In the genomic region with DNA sequence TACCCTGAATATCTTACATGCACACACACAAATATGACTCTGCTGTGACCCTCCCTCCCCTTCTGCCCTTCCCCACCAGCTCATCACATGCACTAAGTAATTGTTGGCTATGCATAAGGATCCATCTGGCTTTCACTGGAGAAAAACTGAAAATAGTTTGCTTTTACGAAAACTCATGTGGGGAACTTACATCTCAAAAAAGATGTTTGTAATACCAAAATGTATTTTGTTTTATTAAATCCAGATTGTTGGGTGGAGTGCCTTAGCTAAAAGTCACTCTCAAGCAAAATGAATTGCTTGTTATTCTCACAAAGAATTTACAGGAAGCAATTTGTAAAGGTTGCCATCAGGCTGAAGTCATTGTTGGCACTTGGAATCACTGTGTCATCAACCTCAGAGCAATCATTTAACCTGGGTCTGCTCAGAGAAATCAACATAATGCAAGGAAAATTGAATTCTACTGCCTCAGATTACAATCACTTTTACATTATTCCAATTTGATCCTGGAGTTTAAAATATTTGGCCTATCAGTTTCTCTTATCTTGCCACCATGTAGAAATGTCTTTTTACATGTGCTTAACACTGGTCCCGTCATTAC, we compare ENCODE assay signal across 17 cellular contexts.
DNase-seq lines count a peak whose midpoint lies in the region; ATAC-seq and TF ChIP-seq lines count a peak whose summit lies in the region.
"Had no signal": no experiment of that assay in that cellular context is flagged by ENCODE, and none has a peak within 500 bp of the region (broad histone marks: within the 10 kb centered on the region; RNA-seq: fewer than 3 reads in every experiment).

No MANE protein-coding gene starts in this region.

- TF ChIP-seq EP300 in gastroesophageal sphincter (IDR thresholded peaks at IDR 0.05), result no peak
- TF ChIP-seq EP300 in suprapubic skin (IDR thresholded peaks at IDR 0.05), result no peak

- H3K4me1 ChIP-seq in breast epithelium (no peaks in the 10 kb centered on the region), gastroesophageal sphincter (peaks cover 0 to 17% (median 0%) of the 10 kb centered on the region in 3 donors), suprapubic skin (peaks cover 13% of the 10 kb centered on the region), A673 (ENCODE audit: insufficient read depth, low read length, poor library complexity, severe bottlenecking) (no peaks in the 10 kb centered on the region)

- H3K27ac ChIP-seq in breast epithelium (peak overlapping the region; percentile 8 to 27), gastroesophageal sphincter (peak overlapping the region in 2 of 4 donors; percentile 16 to 32), suprapubic skin (peak overlapping the region; percentile 37), brain microvascular endothelial cell (no peak overlapping the region), A673 (ENCODE audit: low read depth, low read length, poor library complexity, severe bottlenecking) (no peak overlapping the region)
- H3K27ac ChIP-seq: PC-9 had no signal

- peak; percentile 36 for ATAC-seq in gastroesophageal sphincter
- ATAC-seq: A549 had no signal

- H3K36me3 Mint-ChIP-seq in MCF 10A (ENCODE audit: insufficient read depth, unreplicated experiment), result no peaks in the 10 kb centered on the region

- CTCF ChIA-PET in MCF 10A (lab: Yijun Ruan, JAX) (interaction anchor here (0.6 kb wide), 2 partner anchors 19 to 130 kb away, joined by 3 to 4 read pairs; no protein-coding TSS in a partner anchor), A673 (lab: Charles Lee) (no interaction called here)

- H3K27me3 ChIP-seq in breast epithelium (no peaks in the 10 kb centered on the region), gastroesophageal sphincter (no peaks in the 10 kb centered on the region), suprapubic skin (no peaks in the 10 kb centered on the region), brain microvascular endothelial cell (replicated peaks) (no peaks in the 10 kb centered on the region), A673 (replicated peaks; ENCODE audit: insufficient read depth, low read depth, low read length, poor library complexity) (no peaks in the 10 kb centered on the region)
- H3K27me3 ChIP-seq: esophagus muscularis mucosa had no signal

- H3K36me3 ChIP-seq in breast epithelium (no peaks in the 10 kb centered on the region), gastroesophageal sphincter (no peaks in the 10 kb centered on the region), suprapubic skin (no peaks in the 10 kb centered on the region), brain microvascular endothelial cell (replicated peaks) (no peaks in the 10 kb centered on the region), A673 (ENCODE audit: insufficient read depth, low read length, poor library complexity, severe bottlenecking) (no peaks in the 10 kb centered on the region)
- H3K36me3 ChIP-seq: esophagus muscularis mucosa had no signal

- intact Hi-C loops in breast epithelium (cut with DNase I; ENCODE audit: low total_unique reads), result no loop called here
- intact Hi-C loops in MCF 10A (cut with micrococcal nuclease), result no loop called here
- intact Hi-C loops in A673 (cut with micrococcal nuclease; ENCODE audit: unreplicated experiment), result no loop called here

- H3K4me3 ChIP-seq in breast epithelium, result no peak overlapping the region
- no peak overlapping the region for H3K4me3 ChIP-seq in gastroesophageal sphincter
- H3K4me3 ChIP-seq in suprapubic skin, result no peak overlapping the region
- H3K4me3 ChIP-seq in brain microvascular endothelial cell (ENCODE audit: low read depth, low read length), result no peak overlapping the region
- no peak overlapping the region for H3K4me3 ChIP-seq in A673 (ENCODE audit: low read depth, low read length, poor library complexity, severe bottlenecking)
- H3K4me3 ChIP-seq: A549, esophagus muscularis mucosa, PC-9 had no signal

- no peak overlapping the region for H3K4me3 Mint-ChIP-seq in MCF 10A (ENCODE audit: unreplicated experiment)
- H3K4me3 Mint-ChIP-seq: IgD-negative memory B cell had no signal

- POLR2A ChIA-PET in MCF 10A (lab: Yijun Ruan, JAX), result interaction anchor here (1.0 to 1.3 kb wide), 2 partner anchors 9 to 18 kb away, joined by 3 to 4 read pairs; no protein-coding TSS in a partner anchor
- POLR2A ChIA-PET in A673 (lab: Charles Lee; ENCODE audit: low non-redundant PET), result no interaction called here

- WGBS in gastroesophageal sphincter (ENCODE audit: low coverage in 1 of 2), 2 donors, result 28 to 38% methylated on average over 2 of the region's 2 CpGs
- WGBS in suprapubic skin, result 46% methylated on average over 2 of the region's 2 CpGs

- BruUV-seq in MCF 10A (replicated peaks; lab: Mats Ljungman, UMichigan), result no TSS peak
- BruUV-seq in A673 (replicated peaks; lab: Mats Ljungman, UMichigan), result no TSS peak

- H3K27me3 Mint-ChIP-seq in MCF 10A (ENCODE audit: insufficient read depth, unreplicated experiment), result no peaks in the 10 kb centered on the region

- H3K9me3 ChIP-seq in breast epithelium (no peaks in the 10 kb centered on the region), gastroesophageal sphincter (no peaks in the 10 kb centered on the region), suprapubic skin (no peaks in the 10 kb centered on the region), A673 (ENCODE audit: low read depth, low read length, poor library complexity, severe bottlenecking) (no peaks in the 10 kb centered on the region)
- H3K9me3 ChIP-seq: A549, esophagus muscularis mucosa had no signal

- DNase-seq in breast epithelium (ENCODE audit: low spot score in 2 of 2) (no peak), MCF 10A (ENCODE audit: unreplicated experiment) (no peak), amniotic epithelial cell (ENCODE audit: low read depth) (peak; percentile 45), suprapubic skin (ENCODE audit: low spot score in 2 of 2) (no peak), brain microvascular endothelial cell (no peak), A673 (ENCODE audit: low spot score) (no peak), NCI-H1105 treated with DMSO at 0.1 percent for 48 hours (lab: John Stamatoyannopoulos, UW) (no peak)
- DNase-seq: kidney glomerular epithelial cell; NCI-H187; nucleus accumbens; PC-9; stimulated activated CD4-positive, alpha-beta T cell treated with anti-CD3 and anti-CD28 coated beads, Interleukin-2, amount 100 ng/mL, for 48 hours; stimulated activated naive CD4-positive, alpha-beta T cell treated with Interleukin-2 at 50 U/mL for 16 hours had no signal

- H3K9me3 Mint-ChIP-seq in MCF 10A (ENCODE audit: unreplicated experiment), result no peaks in the 10 kb centered on the region

- no peak overlapping the region for H3K27ac Mint-ChIP-seq in MCF 10A (ENCODE audit: low read depth, unreplicated experiment)
- H3K27ac Mint-ChIP-seq: IgD-negative memory B cell had no signal

- in situ Hi-C loops in brain microvascular endothelial cell (cut with HindIII; ENCODE audit: low pct_ligation_motif_present, low sequenced_read_pairs), result no loop called here

- TF ChIP-seq POLR2A in breast epithelium (IDR thresholded peaks at IDR 0.05), result no peak
- no peak for TF ChIP-seq POLR2A in gastroesophageal sphincter (IDR thresholded peaks at IDR 0.05)
- no peak for TF ChIP-seq POLR2A in suprapubic skin (IDR thresholded peaks at IDR 0.05)

- TF ChIP-seq CTCF in breast epithelium (IDR thresholded peaks at IDR 0.05) (no peak), MCF 10A (IDR thresholded peaks at IDR 0.05; ENCODE audit: unreplicated experiment) (no peak), gastroesophageal sphincter (IDR thresholded peaks at IDR 0.05) (no peak), suprapubic skin (IDR thresholded peaks at IDR 0.05) (no peak), brain microvascular endothelial cell (IDR thresholded peaks at IDR 0.05; ENCODE audit: low read depth, low read length, missing control alignments) (no peak), A673 (conservative IDR thresholded peaks at IDR 0.05; ENCODE audit: low read depth, low read length) (no peak)

- H3K4me1 Mint-ChIP-seq in MCF 10A (ENCODE audit: insufficient read depth, unreplicated experiment), result no peaks in the 10 kb centered on the region

Comparison
In these comparisons a context has a peak if more than half of its experiments do, and no peak if none do; other contexts are left out.
1. H3K27ac ChIP-seq: peak in breast epithelium (2 of 2) and suprapubic skin (single experiment); none in brain microvascular endothelial cell (single experiment) and A673 (single experiment).